In the genomic region with DNA sequence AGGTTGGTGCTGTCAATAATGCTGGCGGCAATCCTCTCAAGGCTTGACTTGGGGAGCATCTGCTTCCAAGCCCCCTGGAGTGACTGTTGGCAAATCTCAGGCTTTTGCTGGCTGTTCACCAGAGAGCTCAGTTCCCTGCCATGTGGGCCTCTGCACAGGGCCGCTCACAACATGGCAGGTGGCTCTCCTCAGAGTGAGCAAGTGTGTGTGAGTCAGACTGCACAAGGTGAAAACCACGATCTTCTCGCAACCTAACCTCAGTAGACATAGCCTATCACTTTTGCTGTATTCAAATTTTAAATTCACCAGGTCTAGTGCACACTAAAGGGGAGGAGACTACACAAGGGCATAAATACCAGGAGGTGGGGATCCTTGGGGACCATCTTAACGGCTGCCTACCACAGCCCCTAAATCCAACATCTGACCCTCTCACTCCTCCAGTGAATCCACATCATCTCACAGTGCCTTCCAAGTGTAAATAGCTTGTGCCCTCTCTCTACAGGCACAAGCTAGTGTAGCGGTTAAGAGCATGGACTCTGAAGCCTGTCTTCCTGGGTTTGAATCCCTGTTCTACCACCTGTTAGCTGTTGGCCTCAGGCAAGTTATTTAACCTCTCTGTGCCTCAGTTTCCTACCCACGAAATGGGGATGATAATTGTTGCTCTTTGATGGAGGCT, we compare ENCODE assay signal across 8 cellular contexts.
DNase-seq lines count a peak whose midpoint lies in the region; ATAC-seq and TF ChIP-seq lines count a peak whose summit lies in the region.

No MANE protein-coding gene starts in this region.

- intact Hi-C loops in sciatic nerve (cut with DNase I) (no loop called here), spleen (cut with DNase I; ENCODE audit: low total_unique reads) (no loop called here)

- H4K20me1 ChIP-seq in GM23248 (ENCODE audit: insufficient read depth), result no peaks in the 10 kb centered on the region

- no peaks in the 10 kb centered on the region for H3K79me2 ChIP-seq in GM23248 (ENCODE audit: insufficient read depth)

- no peaks in the 10 kb centered on the region for H3F3A ChIP-seq in GM23248 (ENCODE audit: insufficient read depth)

- H3K27ac ChIP-seq in effector memory CD4-positive, alpha-beta T cell (ENCODE audit: insufficient read depth, low read length, poor library complexity, severe bottlenecking), result no peak overlapping the region
- no peak overlapping the region for H3K27ac ChIP-seq in GM23248
- no peak overlapping the region for H3K27ac ChIP-seq in spleen

- H3K9me3 ChIP-seq in effector memory CD4-positive, alpha-beta T cell (ENCODE audit: control insufficient read depth, low read length), result no peaks in the 10 kb centered on the region
- H3K9me3 ChIP-seq in GM23248 (ENCODE audit: low read depth), result no peaks in the 10 kb centered on the region
- no peaks in the 10 kb centered on the region for H3K9me3 ChIP-seq in spleen

- WGBS in GM23248 (ENCODE audit: low coverage in 1 of 2, low lambda C conversion rate in 2 of 2, missing lambda C conversion rate in 2 of 2), 2 experiments, result 29 to 34% methylated on average over 7 of the region's 7 CpGs
- WGBS in spleen, 5 donors, result 77 to 85% (median 78%) methylated on average over 7 of the region's 7 CpGs

- no peak overlapping the region for H3K4me3 ChIP-seq in effector memory CD4-positive, alpha-beta T cell (ENCODE audit: insufficient read depth, low read depth, low read length, poor library complexity, severe bottlenecking)
- no peak overlapping the region for H3K4me3 ChIP-seq in GM23248
- H3K4me3 ChIP-seq in spleen, result no peak overlapping the region

- ATAC-seq in GM19025 (IDR thresholded peaks at IDR 0.05; ENCODE audit: low read depth, unreplicated experiment) (peak; percentile 90), HG03066 (IDR thresholded peaks at IDR 0.05; ENCODE audit: low read depth, unreplicated experiment) (peak; percentile 96), sciatic nerve (no peak)

- no peaks in the 10 kb centered on the region for H3K27me3 ChIP-seq in effector memory CD4-positive, alpha-beta T cell (replicated peaks; ENCODE audit: control insufficient read depth, insufficient read depth, low read length, poor library complexity, severe bottlenecking)
- H3K27me3 ChIP-seq in GM23248 (replicated peaks; ENCODE audit: insufficient read depth) (peaks cover 5% of the 10 kb centered on the region; the same call in 1 of the 2 replicates), spleen (replicated peaks in 1 of 7) (peaks cover 0 to 3% (median 0%) of the 10 kb centered on the region in 7 donors)

- no peaks in the 10 kb centered on the region for H3K36me3 ChIP-seq in effector memory CD4-positive, alpha-beta T cell (ENCODE audit: control insufficient read depth, insufficient read depth, low read length)
- H3K36me3 ChIP-seq in GM23248 (ENCODE audit: low read depth), result no peaks in the 10 kb centered on the region
- H3K36me3 ChIP-seq in spleen, result no peaks in the 10 kb centered on the region

- TF ChIP-seq POLR2A in spleen (IDR thresholded peaks at IDR 0.05), result no peak

- H3K9me2 ChIP-seq in GM23248 (ENCODE audit: insufficient read depth), result no peaks in the 10 kb centered on the region

- in situ Hi-C loops in GM23248 (cut with MboI), result no loop called here

- H3K9ac ChIP-seq in GM23248, result no peak overlapping the region

- TF ChIP-seq CTCF in spleen (IDR thresholded peaks at IDR 0.05 in 8 of 11, conservative IDR thresholded peaks at IDR 0.05 in 3 of 11), result no peak

- H3K4me1 ChIP-seq in effector memory CD4-positive, alpha-beta T cell (ENCODE audit: control insufficient read depth, insufficient read depth, low read length, poor library complexity, severe bottlenecking), result peaks cover 2% of the 10 kb centered on the region
- H3K4me1 ChIP-seq in GM23248 (ENCODE audit: insufficient read depth) (no peaks in the 10 kb centered on the region), spleen (peaks cover 0 to 7% (median 0%) of the 10 kb centered on the region in 6 donors)

- H2AFZ ChIP-seq in GM23248, result no peak overlapping the region

- DNase-seq in T-helper 2 cell, result peak in 3 of 5 experiments; percentile 36 to 94 (median 68)
- DNase-seq in effector memory CD4-positive, alpha-beta T cell, result peak in 2 of 3 donors; percentile 5 to 13
- DNase-seq in sciatic nerve (ENCODE audit: low spot score), result no peak
- no peak for DNase-seq in GM23248
- no peak for DNase-seq in spleen
- no peak for DNase-seq in middle frontal gyrus (ENCODE audit: extremely low spot score, low spot score)

- H3K4me2 ChIP-seq in GM23248 (ENCODE audit: unreplicated experiment), result no peak overlapping the region

Comparison
In these comparisons a context has a peak if more than half of its experiments do, and no peak if none do; other contexts are left out.
1. DNase-seq: peak in T-helper 2 cell (3 of 5) and effector memory CD4-positive, alpha-beta T cell (2 of 3); none in sciatic nerve (single experiment), GM23248 (single experiment), spleen (single experiment) and middle frontal gyrus (single experiment).